8 cellular contexts compared by ENCODE assay signal in genomic region chr4:184287697-184288255, GRCh38.
DNase-seq lines count a peak whose midpoint lies in the region; ATAC-seq lines count a peak whose summit lies in the region.

No MANE protein-coding gene starts in this region.

- H3K27me3 Mint-ChIP-seq in activated T-helper 17 cell treated with anti-CD3 and anti-CD28 coated beads, Interleukin-2, amount 50 U/mL, for 72 hours = no peaks in the 10 kb centered on the region
- H3K27me3 Mint-ChIP-seq in stimulated activated memory B cell treated with anti-CD40 and anti-IgM and Interleukin-4, amounts not matched to agents 10 μg/mL and 1 μg/mL and 100 μg/mL, for 72 hours = no peaks in the 10 kb centered on the region

- peaks cover 32% of the 10 kb centered on the region for H3K4me1 Mint-ChIP-seq in activated T-helper 17 cell treated with anti-CD3 and anti-CD28 coated beads, Interleukin-2, amount 50 U/mL, for 72 hours
- peaks cover 60% of the 10 kb centered on the region for H3K4me1 Mint-ChIP-seq in stimulated activated memory B cell treated with anti-CD40 and anti-IgM and Interleukin-4, amounts not matched to agents 10 μg/mL and 1 μg/mL and 100 μg/mL, for 72 hours

- peak overlapping the region; percentile 74 for H3K27ac Mint-ChIP-seq in activated T-helper 17 cell treated with anti-CD3 and anti-CD28 coated beads, Interleukin-2, amount 50 U/mL, for 72 hours
- H3K27ac Mint-ChIP-seq in stimulated activated memory B cell treated with anti-CD40 and anti-IgM and Interleukin-4, amounts not matched to agents 10 μg/mL and 1 μg/mL and 100 μg/mL, for 72 hours = peak overlapping the region; percentile 92

- DNase-seq in activated CD8-positive, alpha-beta memory T cell treated with anti-CD3 and anti-CD28 coated beads for 24 hours = peak; percentile 67
- DNase-seq in activated CD8-positive, alpha-beta memory T cell treated with anti-CD3 and anti-CD28 coated beads, Interleukin-2, amount 50 U/mL, for 48 hours = no peak
- peak; percentile 62 for DNase-seq in hepatic stellate cell (ENCODE audit: low spot score)
- DNase-seq in inferior parietal cortex (ENCODE audit: extremely low spot score) = no peak
- DNase-seq in HuH-7.5 (ENCODE audit: low spot score) = no peak

- peak overlapping the region; percentile 65 for H3K4me3 Mint-ChIP-seq in activated T-helper 17 cell treated with anti-CD3 and anti-CD28 coated beads, Interleukin-2, amount 50 U/mL, for 72 hours
- H3K4me3 Mint-ChIP-seq in stimulated activated memory B cell treated with anti-CD40 and anti-IgM and Interleukin-4, amounts not matched to agents 10 μg/mL and 1 μg/mL and 100 μg/mL, for 72 hours = peak overlapping the region; percentile 71

- peaks cover 3% of the 10 kb centered on the region for H3K9me3 Mint-ChIP-seq in activated T-helper 17 cell treated with anti-CD3 and anti-CD28 coated beads, Interleukin-2, amount 50 U/mL, for 72 hours
- no peaks in the 10 kb centered on the region for H3K9me3 Mint-ChIP-seq in stimulated activated memory B cell treated with anti-CD40 and anti-IgM and Interleukin-4, amounts not matched to agents 10 μg/mL and 1 μg/mL and 100 μg/mL, for 72 hours

- H3K36me3 Mint-ChIP-seq in activated T-helper 17 cell treated with anti-CD3 and anti-CD28 coated beads, Interleukin-2, amount 50 U/mL, for 72 hours (ENCODE audit: low read depth) = no peaks in the 10 kb centered on the region
- no peaks in the 10 kb centered on the region for H3K36me3 Mint-ChIP-seq in stimulated activated memory B cell treated with anti-CD40 and anti-IgM and Interleukin-4, amounts not matched to agents 10 μg/mL and 1 μg/mL and 100 μg/mL, for 72 hours

- ATAC-seq in activated T-helper 17 cell treated with anti-CD3 and anti-CD28 coated beads, Interleukin-2, amount 50 U/mL, for 72 hours (replicated peaks) = no peak
- no peak for ATAC-seq in stimulated activated memory B cell treated with anti-CD40 and anti-IgM and Interleukin-4, amounts not matched to agents 10 μg/mL and 1 μg/mL and 100 μg/mL, for 72 hours
- no peak for ATAC-seq in HG02885 (IDR thresholded peaks at IDR 0.05; ENCODE audit: poor library complexity, unreplicated experiment)

Comparison
In these comparisons a context has a peak if more than half of its experiments do, and no peak if none do; other contexts are left out.
1. DNase-seq: peak in activated CD8-positive, alpha-beta memory T cell treated with anti-CD3 and anti-CD28 coated beads for 24 hours (single experiment) and hepatic stellate cell (single experiment); none in activated CD8-positive, alpha-beta memory T cell treated with anti-CD3 and anti-CD28 coated beads, Interleukin-2, amount 50 U/mL, for 48 hours (single experiment), inferior parietal cortex (single experiment) and HuH-7.5 (single experiment).